Comparison of ENCODE assay signal across 25 cellular contexts in the genomic region with DNA sequence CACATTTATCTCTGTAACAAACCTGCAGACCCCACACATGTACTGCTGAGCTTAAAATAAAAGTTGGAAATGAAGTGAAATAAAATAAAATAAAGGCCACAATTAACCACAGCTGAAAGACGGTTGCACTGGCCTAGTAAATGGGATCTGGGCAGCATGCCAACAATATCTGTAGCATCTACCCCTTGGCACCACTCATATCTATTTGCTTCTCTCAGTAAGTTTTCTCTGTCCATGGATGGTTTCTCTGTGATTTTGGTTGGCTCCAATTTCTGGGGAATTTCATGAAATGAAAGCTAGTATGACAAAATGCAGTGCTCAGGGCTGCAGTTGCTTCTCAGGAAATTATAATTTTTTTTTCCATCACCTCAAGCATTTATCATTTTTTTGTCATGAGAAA.
A peak's percentile ranks its signal among the peaks of the same experiment; 100 is the strongest.
DNase-seq lines count a peak whose midpoint lies in the region; ATAC-seq and TF ChIP-seq lines count a peak whose summit lies in the region.
"Had no signal": no experiment of that assay in that cellular context is flagged by ENCODE, and none has a peak within 500 bp of the region (broad histone marks: within the 10 kb centered on the region; RNA-seq: fewer than 3 reads in every experiment).

No MANE protein-coding gene starts in this region.

- no peaks in the 10 kb centered on the region for H3K36me3 ChIP-seq in hepatocyte (replicated peaks; ENCODE audit: insufficient read depth, low read depth)
- no peaks in the 10 kb centered on the region for H3K36me3 ChIP-seq in esophagus squamous epithelium
- H3K36me3 ChIP-seq: esophagus muscularis mucosa, gastroesophageal sphincter, ovary, right atrium auricular region had no signal

- TF ChIP-seq EP300 in Ishikawa (IDR thresholded peaks at IDR 0.05; ENCODE audit: borderline replicate concordance): no peak

- no peak overlapping the region for H3K27ac Mint-ChIP-seq in stimulated activated naive CD8-positive, alpha-beta T cell treated with anti-CD3 and anti-CD28 coated beads, Interleukin-15, amount 100 ng/mL, for 72 hours
- H3K27ac Mint-ChIP-seq: CD4-positive, CD25-positive, alpha-beta regulatory T cell; natural killer cell treated with Interleukin-12 subunit alpha and Interleukin-12 subunit beta and Interleukin-15 and Interleukin-18, amount 100 ng/mL, for 72 hours; WTC11 had no signal

- no peak for TF ChIP-seq RAD21 in Ishikawa (IDR thresholded peaks at IDR 0.05; ENCODE audit: low read depth)

- no peak overlapping the region for H3K4me3 Mint-ChIP-seq in stimulated activated naive CD8-positive, alpha-beta T cell treated with anti-CD3 and anti-CD28 coated beads, Interleukin-15, amount 100 ng/mL, for 72 hours
- H3K4me3 Mint-ChIP-seq: CD4-positive, CD25-positive, alpha-beta regulatory T cell; natural killer cell treated with Interleukin-12 subunit alpha and Interleukin-12 subunit beta and Interleukin-15 and Interleukin-18, amount 100 ng/mL, for 72 hours; WTC11 had no signal

- no peaks in the 10 kb centered on the region for H3K9me3 ChIP-seq in hepatocyte (ENCODE audit: low read depth)
- H3K9me3 ChIP-seq in esophagus squamous epithelium: no peaks in the 10 kb centered on the region
- H3K9me3 ChIP-seq: esophagus muscularis mucosa, gastroesophageal sphincter, ovary, right atrium auricular region had no signal

- intact Hi-C loops in esophagus squamous epithelium (cut with DNase I): no loop called here

- no peak overlapping the region for H3K4me2 ChIP-seq in hepatocyte

- H3K27ac ChIP-seq in hepatocyte (no peak overlapping the region), esophagus squamous epithelium (no peak overlapping the region)
- H3K27ac ChIP-seq: esophagus muscularis mucosa, gastroesophageal sphincter, ovary, right atrium auricular region had no signal

- H3K4me1 Mint-ChIP-seq in stimulated activated naive CD8-positive, alpha-beta T cell treated with anti-CD3 and anti-CD28 coated beads, Interleukin-15, amount 100 ng/mL, for 72 hours: no peaks in the 10 kb centered on the region
- H3K4me1 Mint-ChIP-seq: CD4-positive, CD25-positive, alpha-beta regulatory T cell; WTC11 had no signal

- no peak for TF ChIP-seq POLR2A in esophagus squamous epithelium (IDR thresholded peaks at IDR 0.05)

- H4K20me1 ChIP-seq in hepatocyte (ENCODE audit: insufficient read depth, poor library complexity, severe bottlenecking): no peaks in the 10 kb centered on the region

- 67% methylated on average over 1 of the region's 1 CpG for WGBS in hepatocyte (ENCODE audit: low lambda C conversion rate, missing lambda C conversion rate)
- WGBS in esophagus squamous epithelium, 2 donors: 48 to 61% methylated on average over 1 of the region's 1 CpG

- H3K9me2 ChIP-seq in hepatocyte (replicated peaks; ENCODE audit: insufficient read depth): no peaks in the 10 kb centered on the region

- H3K4me1 ChIP-seq in hepatocyte (ENCODE audit: insufficient read depth): no peaks in the 10 kb centered on the region
- H3K4me1 ChIP-seq in esophagus squamous epithelium: peaks cover 0 to 14% (median 4%) of the 10 kb centered on the region in 3 donors
- H3K4me1 ChIP-seq: esophagus muscularis mucosa, gastroesophageal sphincter, right atrium auricular region had no signal

- H2AFZ ChIP-seq in hepatocyte: no peak overlapping the region

- H3K27me3 ChIP-seq in hepatocyte: no peaks in the 10 kb centered on the region
- H3K27me3 ChIP-seq in esophagus squamous epithelium: no peaks in the 10 kb centered on the region
- H3K27me3 ChIP-seq: esophagus muscularis mucosa, gastroesophageal sphincter, ovary, right atrium auricular region had no signal

- H3K9me3 Mint-ChIP-seq in stimulated activated naive CD8-positive, alpha-beta T cell treated with anti-CD3 and anti-CD28 coated beads, Interleukin-15, amount 100 ng/mL, for 72 hours: no peaks in the 10 kb centered on the region
- H3K9me3 Mint-ChIP-seq: natural killer cell treated with Interleukin-12 subunit alpha and Interleukin-12 subunit beta and Interleukin-15 and Interleukin-18, amount 100 ng/mL, for 72 hours; WTC11 had no signal

- ATAC-seq in GM18858 (IDR thresholded peaks at IDR 0.05; ENCODE audit: unreplicated experiment): no peak
- ATAC-seq in stimulated activated naive CD8-positive, alpha-beta T cell treated with anti-CD3 and anti-CD28 coated beads, Interleukin-15, amount 100 ng/mL, for 72 hours: no peak
- ATAC-seq: gastroesophageal sphincter; natural killer cell treated with Interleukin-12 subunit alpha and Interleukin-12 subunit beta and Interleukin-15 and Interleukin-18, amount 100 ng/mL, for 72 hours; WTC11 had no signal

- H3K79me2 ChIP-seq in hepatocyte: no peaks in the 10 kb centered on the region

- DNase-seq in NCI-H2029 (lab: John Stamatoyannopoulos, UW) (peak; percentile 60), NCI-H748 treated with DMSO at 0.1 percent for 48 hours (lab: John Stamatoyannopoulos, UW) (peak; percentile 47), hepatocyte (ENCODE audit: low spot score) (peak; percentile 24), esophagus squamous epithelium (lab: John Stamatoyannopoulos, UW) (no peak)
- no peak for DNase-seq in stimulated activated naive CD8-positive, alpha-beta T cell treated with anti-CD3 and anti-CD28 coated beads, Interleukin-15, amount 100 ng/mL, for 72 hours
- DNase-seq: activated naive CD4-positive, alpha-beta T cell treated with anti-CD3 and anti-CD28 coated beads, Interleukin-2, amount 50 U/mL, for 16 hours; CD4-positive, CD25-positive, alpha-beta regulatory T cell; cortex of kidney; DMS 273 treated with DMSO at 0.1 percent for 48 hours; GDM1; GOT3; islet precursor cell; Karpas-422; NCI-H1436 treated with DMSO at 0.1 percent for 48 hours; ovary; stimulated activated CD4-positive, alpha-beta T cell treated with anti-CD3 and anti-CD28 coated beads, Interleukin-4, amount 100 ng/mL, for 4 hours; stimulated activated naive CD4-positive, alpha-beta T cell; T-helper 9 cell had no signal

- no peaks in the 10 kb centered on the region for H3K27me3 Mint-ChIP-seq in stimulated activated naive CD8-positive, alpha-beta T cell treated with anti-CD3 and anti-CD28 coated beads, Interleukin-15, amount 100 ng/mL, for 72 hours
- H3K27me3 Mint-ChIP-seq: CD4-positive, CD25-positive, alpha-beta regulatory T cell; natural killer cell treated with Interleukin-12 subunit alpha and Interleukin-12 subunit beta and Interleukin-15 and Interleukin-18, amount 100 ng/mL, for 72 hours had no signal

- H3K4me3 ChIP-seq in hepatocyte (no peak overlapping the region), esophagus squamous epithelium (no peak overlapping the region)
- H3K4me3 ChIP-seq: esophagus muscularis mucosa, gastroesophageal sphincter, ovary, right atrium auricular region had no signal

- no peak for TF ChIP-seq CTCF in hepatocyte (IDR thresholded peaks at IDR 0.05; ENCODE audit: poor library complexity)
- no peak for TF ChIP-seq CTCF in esophagus squamous epithelium (IDR thresholded peaks at IDR 0.05)

TF ChIP-seq in Ishikawa, 13 proteins besides CTCF, POLR2A, EP300 and RAD21:
- TF ChIP-seq, protein P1, sequence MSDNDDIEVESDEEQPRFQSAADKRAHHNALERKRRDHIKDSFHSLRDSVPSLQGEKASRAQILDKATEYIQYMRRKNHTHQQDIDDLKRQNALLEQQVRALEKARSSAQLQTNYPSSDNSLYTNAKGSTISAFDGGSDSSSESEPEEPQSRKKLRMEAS (IDR thresholded peaks at IDR 0.05): no peak
- 0 out of 2 replicates have a peak, but pooled peaks have one; percentile 13 for TF ChIP-seq NFIC (IDR thresholded peaks at IDR 0.05)

Comparison
In these comparisons a context has a peak if more than half of its experiments do, and no peak if none do; other contexts are left out.
1. DNase-seq: peak in NCI-H2029 (single experiment), NCI-H748 treated with DMSO at 0.1 percent for 48 hours (single experiment) and hepatocyte (single experiment); none in esophagus squamous epithelium (single experiment) and stimulated activated naive CD8-positive, alpha-beta T cell treated with anti-CD3 and anti-CD28 coated beads, Interleukin-15, amount 100 ng/mL, for 72 hours (0 of 2).